In genomic region chr20:39762716-39763115, GRCh38 we compare ENCODE assay signal across 24 cellular contexts.
"Had no signal": no experiment of that assay in that cellular context is flagged by ENCODE, and none has a peak within 500 bp of the region (broad histone marks: within the 10 kb centered on the region; RNA-seq: fewer than 3 reads in every experiment).

No MANE protein-coding gene starts in this region.

- H3K4me1 ChIP-seq: heart left ventricle, left lung, prostate gland, stomach, testis, thyroid gland, transverse colon, upper lobe of right lung had no signal

- DNase-seq: heart left ventricle; kidney; left colon; left lung; naive thymus-derived CD8-positive, alpha-beta T cell; ovary; posterior cingulate gyrus; retina; right cardiac atrium; stimulated activated CD4-positive, alpha-beta T cell treated with anti-CD3 and anti-CD28 coated beads, Interleukin-12 subunit alpha, Interleukin-12 subunit beta, amount 100 ng/mL, for 4 hours; stimulated activated CD4-positive, alpha-beta T cell treated with anti-CD3 and anti-CD28 coated beads, Interleukin-15, amount 100 ng/mL, for 24 hours; stimulated activated CD4-positive, alpha-beta T cell treated with anti-CD3 and anti-CD28 coated beads, Interleukin-2, amount 100 ng/mL, for 24 hours; stimulated activated CD4-positive, alpha-beta T cell treated with anti-CD3 and anti-CD28 coated beads, Interleukin-4, amount 100 ng/mL, for 1 hour; stimulated activated naive B cell treated with anti-CD40 and anti-IgM and Interleukin-4, amounts not matched to agents 10 μg/mL and 1 μg/mL and 100 μg/mL, for 72 hours; stimulated activated naive CD8-positive, alpha-beta T cell treated with anti-CD3 and anti-CD28 coated beads, Interleukin-15, Interleukin-2, amounts not matched to agents 100 U/mL and 50 U/mL, for 24 hours; stomach; testis; thyroid gland; transverse colon; upper lobe of right lung had no signal

- H3K27me3 Mint-ChIP-seq: stimulated activated naive B cell treated with anti-CD40 and anti-IgM and Interleukin-4, amounts not matched to agents 10 μg/mL and 1 μg/mL and 100 μg/mL, for 72 hours had no signal

- H3K4me3 Mint-ChIP-seq: naive thymus-derived CD8-positive, alpha-beta T cell; nephron; stimulated activated naive B cell treated with anti-CD40 and anti-IgM and Interleukin-4, amounts not matched to agents 10 μg/mL and 1 μg/mL and 100 μg/mL, for 72 hours had no signal

- H3K36me3 ChIP-seq: heart left ventricle, left lung, ovary, prostate gland, stomach, thyroid gland, transverse colon, upper lobe of right lung had no signal

- H3K27ac ChIP-seq: heart left ventricle, left lung, ovary, prostate gland, skin epidermis, stomach, testis, thyroid gland, transverse colon, upper lobe of right lung had no signal

- H3K27ac Mint-ChIP-seq: naive thymus-derived CD8-positive, alpha-beta T cell; stimulated activated naive B cell treated with anti-CD40 and anti-IgM and Interleukin-4, amounts not matched to agents 10 μg/mL and 1 μg/mL and 100 μg/mL, for 72 hours had no signal

- H3K4me1 Mint-ChIP-seq: naive thymus-derived CD8-positive, alpha-beta T cell; stimulated activated naive B cell treated with anti-CD40 and anti-IgM and Interleukin-4, amounts not matched to agents 10 μg/mL and 1 μg/mL and 100 μg/mL, for 72 hours had no signal

- H3K9me3 ChIP-seq: ovary, prostate gland, testis, thyroid gland, transverse colon had no signal

- H3K27me3 ChIP-seq: heart left ventricle, left lung, ovary, testis, thyroid gland, transverse colon, upper lobe of right lung had no signal

- H3K36me3 Mint-ChIP-seq: naive thymus-derived CD8-positive, alpha-beta T cell had no signal

- H3K4me3 ChIP-seq: heart left ventricle, left lung, lung, ovary, prostate gland, skin epidermis, stomach, testis, thyroid gland, transverse colon, upper lobe of right lung had no signal
